1 cellular context compared by ENCODE assay signal in the genomic region with DNA sequence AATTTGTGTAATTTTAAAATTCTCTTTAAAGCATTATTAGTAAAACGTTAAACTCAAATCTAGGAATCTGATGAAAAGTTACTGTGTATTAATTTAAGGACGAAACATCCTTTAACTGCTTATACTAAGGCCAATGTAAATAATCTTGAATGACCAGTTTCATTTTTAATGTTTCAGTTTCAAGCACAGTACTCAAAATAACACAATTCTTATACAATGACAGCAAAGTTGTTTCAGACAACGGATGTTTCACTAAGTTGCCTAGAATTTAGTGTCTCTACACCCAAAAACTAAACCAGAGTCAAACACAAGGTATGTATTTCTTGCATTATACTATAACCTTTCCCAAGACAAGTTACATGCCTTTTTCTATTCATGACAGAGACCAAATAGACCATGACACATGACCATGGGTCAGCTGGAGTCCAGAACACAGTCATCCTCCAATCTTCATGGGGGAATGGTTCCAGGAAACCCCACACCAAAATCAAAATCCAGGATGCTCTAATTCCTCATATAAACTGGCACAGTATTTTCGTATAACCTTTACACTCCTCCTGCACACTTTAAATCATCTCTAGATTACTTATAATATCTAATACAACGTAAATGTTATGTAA.
TF ChIP-seq lines count a peak whose summit lies in the region.

No MANE protein-coding gene starts in this region.

TF ChIP-seq in HepG2, 621 proteins besides CTCF, POLR2A, EP300 and RAD21 (continued from another document):
- no peak for TF ChIP-seq ZNF512 (CRISPR knock-in tag; IDR thresholded peaks at IDR 0.05)
- TF ChIP-seq ZNF558 (CRISPR knock-in tag; IDR thresholded peaks at IDR 0.05; ENCODE audit: borderline replicate concordance), result no peak
TF ChIP-seq in HepG2: peak in this region for 0.
